9 cellular contexts compared by ENCODE assay signal in the genomic region with DNA sequence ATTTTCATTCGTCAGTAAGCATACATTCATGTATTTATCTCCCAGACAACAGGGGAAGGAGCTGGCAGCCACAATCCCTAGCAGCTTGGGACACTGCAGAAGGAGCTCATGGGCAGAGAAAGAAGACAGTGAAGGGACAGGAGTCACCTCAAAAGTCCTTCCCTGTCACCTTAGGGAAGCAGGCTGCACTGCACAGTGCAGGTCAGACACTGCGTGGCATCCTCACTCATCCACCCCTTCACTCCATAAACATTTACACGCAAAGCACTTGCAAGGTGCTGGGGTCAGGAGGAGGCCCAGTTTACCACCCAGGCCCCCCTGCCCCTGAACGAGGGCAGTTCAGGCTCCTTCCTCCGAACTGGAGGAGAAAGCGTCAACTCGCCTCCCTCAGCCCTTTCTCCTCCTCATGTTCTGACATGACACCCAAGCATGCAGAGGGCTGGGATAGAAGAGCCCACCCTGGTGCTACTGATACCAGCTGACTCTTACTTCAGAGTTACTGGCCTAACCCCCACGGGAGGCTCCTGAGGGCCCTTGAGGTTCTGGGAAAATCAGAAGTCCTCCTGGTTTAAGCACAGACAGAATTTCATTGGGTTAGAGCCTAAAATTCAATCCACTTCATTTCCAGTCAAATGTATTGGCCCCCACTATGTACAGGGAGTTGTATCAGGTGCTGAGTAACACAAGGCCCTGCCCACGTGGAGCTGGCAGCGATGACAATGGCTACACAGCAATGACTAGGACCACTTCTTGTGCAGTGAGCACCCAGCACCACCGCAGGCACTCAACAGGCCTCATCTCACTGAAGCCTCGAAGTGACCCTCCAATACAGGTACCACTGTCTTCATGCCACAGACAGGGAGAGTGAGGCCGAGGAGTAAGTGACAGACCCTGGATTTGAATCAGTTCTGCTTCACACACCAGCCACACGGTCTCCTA.
A peak's percentile ranks its signal among the peaks of the same experiment; 100 is the strongest.
DNase-seq lines count a peak whose midpoint lies in the region; ATAC-seq, FAIRE-seq and TF ChIP-seq lines count a peak whose summit lies in the region.
"Had no signal": no experiment of that assay in that cellular context is flagged by ENCODE, and none has a peak within 500 bp of the region (broad histone marks: within the 10 kb centered on the region; RNA-seq: fewer than 3 reads in every experiment).

No MANE protein-coding gene starts in this region.

- H4K20me1 ChIP-seq in fibroblast of lung (ENCODE audit: control insufficient read depth, extremely low read depth, insufficient read depth, low read length), result no peaks in the 10 kb centered on the region

- no peak overlapping the region for H2AFZ ChIP-seq in fibroblast of lung (ENCODE audit: low read length)

- H3K27me3 ChIP-seq in GM06990 (replicated peaks; ENCODE audit: control insufficient read depth, insufficient read depth, low read length), result no peaks in the 10 kb centered on the region
- no peaks in the 10 kb centered on the region for H3K27me3 ChIP-seq in fibroblast of lung (ENCODE audit: control insufficient read depth, insufficient read depth, low read length)
- H3K27me3 ChIP-seq in gastrocnemius medialis, result no peaks in the 10 kb centered on the region

- DNase-seq in GM06990 (ENCODE audit: extremely low read depth, insufficient read length) (no peak), fibroblast of lung (ENCODE audit: low read depth in 2 of 2) (no peak), gastrocnemius medialis (no peak), NCI-H1436 (lab: John Stamatoyannopoulos, UW) (no peak), RCC 7860 (ENCODE audit: low spot score) (no peak), foreskin fibroblast (no peak)
- DNase-seq: NCI-H1930 had no signal

- peak overlapping the region; percentile 35 for H3K4me3 ChIP-seq in GM06990 (replicated peaks; ENCODE audit: low read depth, low read length)
- no peak overlapping the region for H3K4me3 ChIP-seq in fibroblast of lung (replicated peaks in 1 of 4; ENCODE audit: control extremely low read depth in 1 of 4, insufficient read depth in 1 of 4, low read depth in 3 of 4, low read length in 4 of 4)
- no peak overlapping the region for H3K4me3 ChIP-seq in gastrocnemius medialis
- no peak overlapping the region for H3K4me3 ChIP-seq in foreskin fibroblast (ENCODE audit: low read depth in 1 of 2, low read length in 2 of 2)

- H3K9me3 ChIP-seq in fibroblast of lung (ENCODE audit: control insufficient read depth, insufficient read depth, low read depth, low read length) (no peaks in the 10 kb centered on the region), gastrocnemius medialis (no peaks in the 10 kb centered on the region)

- no peak overlapping the region for H3K9ac ChIP-seq in fibroblast of lung (ENCODE audit: insufficient read depth, low read length)

- no peaks in the 10 kb centered on the region for H3K9me3 Mint-ChIP-seq in T-helper 1 cell treated with Interleukin-12 subunit alpha and Interleukin-12 subunit beta and Interleukin-4 antibody, amounts not matched to agents 30 μg/mL and 1 μg/mL, for 36 hours

- in situ Hi-C loops in gastrocnemius medialis (cut with MboI; ENCODE audit: low sequenced_read_pairs in 4 of 4), result no loop called here

- peak overlapping the region; percentile 99 for H3K27ac Mint-ChIP-seq in T-helper 1 cell treated with Interleukin-12 subunit alpha and Interleukin-12 subunit beta and Interleukin-4 antibody, amounts not matched to agents 30 μg/mL and 1 μg/mL, for 36 hours

- no peak for FAIRE-seq in RCC 7860 (lab: Jason Lieb, UNC)

- peaks cover 77% of the 10 kb centered on the region for H3K4me1 Mint-ChIP-seq in T-helper 1 cell treated with Interleukin-12 subunit alpha and Interleukin-12 subunit beta and Interleukin-4 antibody, amounts not matched to agents 30 μg/mL and 1 μg/mL, for 36 hours (ENCODE audit: low read depth)

- peaks cover 20% of the 10 kb centered on the region for H3K79me2 ChIP-seq in fibroblast of lung (ENCODE audit: control insufficient read depth, insufficient read depth, low read length)

- no peaks in the 10 kb centered on the region for H3K27me3 Mint-ChIP-seq in T-helper 1 cell treated with Interleukin-12 subunit alpha and Interleukin-12 subunit beta and Interleukin-4 antibody, amounts not matched to agents 30 μg/mL and 1 μg/mL, for 36 hours (ENCODE audit: low read depth)

- peaks cover 30% of the 10 kb centered on the region for H3K36me3 Mint-ChIP-seq in T-helper 1 cell treated with Interleukin-12 subunit alpha and Interleukin-12 subunit beta and Interleukin-4 antibody, amounts not matched to agents 30 μg/mL and 1 μg/mL, for 36 hours (ENCODE audit: low read depth)

- H3K4me2 ChIP-seq in fibroblast of lung (ENCODE audit: extremely low read depth, insufficient read depth, low read length), result no peak overlapping the region

- ATAC-seq in gastrocnemius medialis, result peak; percentile 1 to 10
- ATAC-seq in GM18519 (IDR thresholded peaks at IDR 0.05; ENCODE audit: low FRiP score, unreplicated experiment), result no peak

- peak overlapping the region; percentile 58 for H3K27ac ChIP-seq in fibroblast of lung (ENCODE audit: insufficient read depth, low read length)
- H3K27ac ChIP-seq in gastrocnemius medialis, result peak overlapping the region; percentile 75 to 93 (median 91)

- no peak for TF ChIP-seq CTCF in GM06990 (IDR thresholded peaks at IDR 0.05; ENCODE audit: insufficient read depth, low read length, poor library complexity, severe bottlenecking)
- TF ChIP-seq CTCF in fibroblast of lung (conservative IDR thresholded peaks at IDR 0.05 in 1 of 2, IDR thresholded peaks at IDR 0.05 in 1 of 2; ENCODE audit: low read depth in 1 of 2, low read length in 2 of 2), result no peak
- no peak for TF ChIP-seq CTCF in gastrocnemius medialis (IDR thresholded peaks at IDR 0.05 in 4 of 5, conservative IDR thresholded peaks at IDR 0.05 in 1 of 5)
- no peak for TF ChIP-seq CTCF in foreskin fibroblast (IDR thresholded peaks at IDR 0.05; ENCODE audit: low read depth, low read length)

- peak overlapping the region; percentile 79 for H3K4me3 Mint-ChIP-seq in T-helper 1 cell treated with Interleukin-12 subunit alpha and Interleukin-12 subunit beta and Interleukin-4 antibody, amounts not matched to agents 30 μg/mL and 1 μg/mL, for 36 hours

- H3K36me3 ChIP-seq in GM06990 (ENCODE audit: control insufficient read depth, insufficient read depth, low read length) (peaks cover 2% of the 10 kb centered on the region; the same call in 1 of the 2 replicates), fibroblast of lung (ENCODE audit: control insufficient read depth, insufficient read depth, low read length) (no peaks in the 10 kb centered on the region), gastrocnemius medialis (no peaks in the 10 kb centered on the region)

- intact Hi-C loops in gastrocnemius medialis (cut with DNase I; ENCODE audit: low total_unique reads), result no loop called here

- H3K4me1 ChIP-seq in fibroblast of lung (ENCODE audit: control insufficient read depth, extremely low read depth, insufficient read depth, low read length) (peaks cover 21% of the 10 kb centered on the region), gastrocnemius medialis (peaks cover 74% of the 10 kb centered on the region in 2 donors)

- no peak for TF ChIP-seq POLR2A in gastrocnemius medialis (IDR thresholded peaks at IDR 0.05)
